In genomic region chr11:125902927-125903752, GRCh38 we compare ENCODE assay signal across 1 cellular context.
TF ChIP-seq lines count a peak whose summit lies in the region.

Gene PUS3, minus strand, starts transcription at chr11:125903206. Its CDS starts 6,922 bp downstream, at chr11:125896284.

TF ChIP-seq in HepG2, 621 proteins besides CTCF, POLR2A, EP300 and RAD21 (continued from another document and continues in another):
- TF ChIP-seq ZNF687 (CRISPR knock-in tag; IDR thresholded peaks at IDR 0.05) (peak; percentile 58), ZKSCAN8 (CRISPR knock-in tag; IDR thresholded peaks at IDR 0.05; ENCODE audit: borderline replicate concordance) (no peak), ZNF770 (CRISPR knock-in tag; IDR thresholded peaks at IDR 0.05) (0 out of 2 replicates have a peak, but pooled peaks have one; percentile 0), SRF (IDR thresholded peaks at IDR 0.05; ENCODE audit: low read depth, low read length) (0 out of 2 replicates have a peak, but pooled peaks have one; percentile 17), HOMEZ (CRISPR knock-in tag; IDR thresholded peaks at IDR 0.05; ENCODE audit: low read depth) (no peak), ZNF331 (CRISPR knock-in tag; IDR thresholded peaks at IDR 0.05) (peak; percentile 29; the same call in 1 of the 2 replicates), ZNF513 (CRISPR knock-in tag; conservative IDR thresholded peaks at IDR 0.05) (0 out of 2 replicates have a peak, but pooled peaks have one; percentile 38), ZNF232 (CRISPR knock-in tag; IDR thresholded peaks at IDR 0.05; ENCODE audit: borderline replicate concordance) (peak; percentile 63; the same call in 1 of the 2 replicates), AKNA (CRISPR knock-in tag; IDR thresholded peaks at IDR 0.05; ENCODE audit: borderline replicate concordance) (no peak), HNRNPLL (IDR thresholded peaks at IDR 0.05; ENCODE audit: low read depth, low read length, poor library complexity, severe bottlenecking) (peak; percentile 65), HMGXB4 (CRISPR knock-in tag; IDR thresholded peaks at IDR 0.05; ENCODE audit: borderline replicate concordance in 1 of 2, low read depth in 1 of 2) (peak in 1 of 2 experiments; percentile 50; a peak in 2 of 4 replicates), GATAD1 (CRISPR knock-in tag; IDR thresholded peaks at IDR 0.05) (peak; percentile 89), E2F2 (CRISPR knock-in tag; IDR thresholded peaks at IDR 0.05; ENCODE audit: borderline replicate concordance) (no peak), PHF8 (CRISPR knock-in tag; IDR thresholded peaks at IDR 0.05) (peak; percentile 68), PRDM10 (CRISPR knock-in tag; IDR thresholded peaks at IDR 0.05; ENCODE audit: low read depth) (0 out of 2 replicates have a peak, but pooled peaks have one; percentile 51), MXI1 (IDR thresholded peaks at IDR 0.05; ENCODE audit: borderline replicate concordance, low read depth, low read length) (peak; percentile 76; the same call in 2 of the 3 replicates), ZNF124 (CRISPR knock-in tag; IDR thresholded peaks at IDR 0.05) (peak; percentile 47; the same call in 1 of the 2 replicates), ZBTB2 (CRISPR knock-in tag; IDR thresholded peaks at IDR 0.05; ENCODE audit: low read depth) (no peak), HDAC1 (CRISPR knock-in tag; IDR thresholded peaks at IDR 0.05) (peak; percentile 73), ZNF781 (CRISPR knock-in tag; IDR thresholded peaks at IDR 0.05; ENCODE audit: borderline replicate concordance, not compliant biosample characterization) (peak; percentile 74), ZNF143 (CRISPR knock-in tag; IDR thresholded peaks at IDR 0.05) (peak; percentile 99), HOXA7 (CRISPR knock-in tag; IDR thresholded peaks at IDR 0.05) (no peak), PLSCR1 (CRISPR knock-in tag; IDR thresholded peaks at IDR 0.05; ENCODE audit: borderline replicate concordance) (no peak), KMT2A (CRISPR knock-in tag; IDR thresholded peaks at IDR 0.05) (peak; percentile 84), ERF (CRISPR knock-in tag; IDR thresholded peaks at IDR 0.05) (peak; percentile 38; the same call in 1 of the 2 replicates)
